10 cellular contexts compared by ENCODE assay signal in the genomic region with DNA sequence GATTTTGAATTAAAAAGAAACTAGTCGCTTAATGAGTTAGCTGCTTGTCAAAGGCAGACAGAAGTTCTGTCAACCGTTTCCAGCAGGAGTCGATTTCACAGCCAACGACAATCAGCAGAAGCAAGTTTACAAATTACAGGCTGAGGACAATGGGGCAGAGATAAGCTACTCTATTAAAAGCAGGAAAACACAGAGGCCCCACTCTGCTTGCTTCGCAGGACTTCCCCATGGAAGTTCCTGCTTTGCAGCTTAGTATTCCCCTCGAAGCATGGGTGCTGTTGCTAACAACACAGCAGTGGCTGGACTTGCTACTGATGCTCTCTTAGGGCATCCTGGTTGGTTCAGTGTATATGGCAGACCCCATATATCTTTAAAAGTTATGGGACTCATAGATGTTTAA. TPM values are rescaled to one million over a fixed set of nuclear protein-coding genes. Genes with fewer than 3 reads are reported as not detected.
DNase-seq lines count a peak whose midpoint lies in the region; ATAC-seq and TF ChIP-seq lines count a peak whose summit lies in the region.
"Had no signal": no experiment of that assay in that cellular context is flagged by ENCODE, and none has a peak within 500 bp of the region (broad histone marks: within the 10 kb centered on the region; RNA-seq: fewer than 3 reads in every experiment).

No MANE protein-coding gene starts in this region.

- peak overlapping the region; percentile 33 for H2BK5ac ChIP-seq in trophoblast cell (ENCODE audit: low read depth, low read length, poor library complexity)

- DNase-seq in dermis blood vessel endothelial cell, result peak; percentile 79
- DNase-seq in trophoblast cell, result no peak
- DNase-seq in kidney tubule cell (ENCODE audit: low spot score), result no peak
- DNase-seq in WTC11 (ENCODE audit: low spot score), result no peak
- no peak for DNase-seq in caudate nucleus (lab: John Stamatoyannopoulos, UW)
- no peak for DNase-seq in posterior vena cava (ENCODE audit: low spot score)
- DNase-seq: activated naive CD4-positive, alpha-beta T cell treated with anti-CD3 and anti-CD28 coated beads, Interleukin-2, amount 10 ng/mL, durations not matched to agents 7 days and 5 days; testis had no signal

- CTCF ChIA-PET in WTC11 (lab: Charles Lee), result interaction anchor here (0.5 kb wide), 1 partner anchor 29 kb away, joined by 5 read pairs; no protein-coding TSS in a partner anchor

- peaks cover 2% of the 10 kb centered on the region for H3K79me1 ChIP-seq in trophoblast cell (ENCODE audit: low read length)

- H3K9me3 Mint-ChIP-seq in WTC11, result no peaks in the 10 kb centered on the region
- H3K9me3 Mint-ChIP-seq: activated naive CD4-positive, alpha-beta T cell treated with anti-CD3 and anti-CD28 coated beads, Interleukin-2, amount 10 ng/mL, durations not matched to agents 7 days and 5 days had no signal

- H3K27ac ChIP-seq in trophoblast cell (ENCODE audit: low read depth, low read length), result no peak overlapping the region
- H3K27ac ChIP-seq in caudate nucleus (ENCODE audit: low read depth, low read length), result no peak overlapping the region
- H3K27ac ChIP-seq: testis had no signal

- no peak overlapping the region for H2AFZ ChIP-seq in trophoblast cell (ENCODE audit: insufficient read depth, low read length, poor library complexity)

- peaks cover 9% of the 10 kb centered on the region for H3K4me1 Mint-ChIP-seq in WTC11

- H3K27ac Mint-ChIP-seq in WTC11, result no peak overlapping the region
- H3K27ac Mint-ChIP-seq: activated naive CD4-positive, alpha-beta T cell treated with anti-CD3 and anti-CD28 coated beads, Interleukin-2, amount 10 ng/mL, durations not matched to agents 7 days and 5 days had no signal

- no peak overlapping the region for H3K4me2 ChIP-seq in trophoblast cell (ENCODE audit: low read length)

- no peak overlapping the region for H4K91ac ChIP-seq in trophoblast cell (ENCODE audit: low read depth, low read length)

- H3K18ac ChIP-seq in trophoblast cell (ENCODE audit: low read length), result no peak overlapping the region

- H3K27me3 ChIP-seq in trophoblast cell (ENCODE audit: insufficient read depth, low read length), result no peaks in the 10 kb centered on the region
- H3K27me3 ChIP-seq: testis had no signal

- H3K23ac ChIP-seq in trophoblast cell (ENCODE audit: low read length), result no peak overlapping the region

- no peaks in the 10 kb centered on the region for H3K27me3 Mint-ChIP-seq in WTC11 (ENCODE audit: low read depth)
- H3K27me3 Mint-ChIP-seq: activated naive CD4-positive, alpha-beta T cell treated with anti-CD3 and anti-CD28 coated beads, Interleukin-2, amount 10 ng/mL, durations not matched to agents 7 days and 5 days had no signal

- H3K9me3 ChIP-seq in trophoblast cell (ENCODE audit: insufficient read depth, low read depth, low read length), result no peaks in the 10 kb centered on the region
- H3K9me3 ChIP-seq: testis had no signal

- no peaks in the 10 kb centered on the region for H3K36me3 ChIP-seq in trophoblast cell (ENCODE audit: control insufficient read depth in 1 of 2, insufficient read depth in 2 of 2, low read length in 2 of 2)

- intact Hi-C loops in posterior vena cava (cut with DNase I), result no loop called here

- H2BK120ac ChIP-seq in trophoblast cell (ENCODE audit: insufficient read depth, low read length, poor library complexity), result peak overlapping the region; percentile 48

- no peak overlapping the region for H3K9ac ChIP-seq in trophoblast cell (ENCODE audit: low read length)

- no peak overlapping the region for H4K8ac ChIP-seq in trophoblast cell (ENCODE audit: low read depth, low read length)

- H3K4me1 ChIP-seq in trophoblast cell (ENCODE audit: control insufficient read depth in 1 of 2, insufficient read depth in 2 of 2, low read length in 2 of 2), result peaks cover 3% of the 10 kb centered on the region in 2 experiments
- H3K4me1 ChIP-seq: testis had no signal

- no peak overlapping the region for H3K4me3 ChIP-seq in trophoblast cell (ENCODE audit: low read depth, low read length)
- H3K4me3 ChIP-seq: testis had no signal

- peak overlapping the region; percentile 84 for H2BK12ac ChIP-seq in trophoblast cell (ENCODE audit: low read length)

- peak; percentile 45 for ATAC-seq in GM18907 (IDR thresholded peaks at IDR 0.05; ENCODE audit: unreplicated experiment)
- ATAC-seq in HG02973 (IDR thresholded peaks at IDR 0.05; ENCODE audit: unreplicated experiment), result peak; percentile 71
- ATAC-seq in WTC11, result no peak

- H2AK5ac ChIP-seq in trophoblast cell (ENCODE audit: low read length), result no peak overlapping the region

- POLR2A ChIA-PET in WTC11 (lab: Charles Lee), result no interaction called here

- WGBS in trophoblast cell (ENCODE audit: extremely low coverage, insufficient coverage, insufficient read length), result no CpG with 5 or more reads among the region's 6 CpGs

- no peak overlapping the region for H3K4me3 Mint-ChIP-seq in WTC11
- H3K4me3 Mint-ChIP-seq: activated naive CD4-positive, alpha-beta T cell treated with anti-CD3 and anti-CD28 coated beads, Interleukin-2, amount 10 ng/mL, durations not matched to agents 7 days and 5 days had no signal

- no peak overlapping the region for H3K14ac ChIP-seq in trophoblast cell (ENCODE audit: low read length)

- no peaks in the 10 kb centered on the region for H3K36me3 Mint-ChIP-seq in WTC11
- H3K36me3 Mint-ChIP-seq: activated naive CD4-positive, alpha-beta T cell treated with anti-CD3 and anti-CD28 coated beads, Interleukin-2, amount 10 ng/mL, durations not matched to agents 7 days and 5 days had no signal

- no peaks in the 10 kb centered on the region for H3K79me2 ChIP-seq in trophoblast cell (ENCODE audit: control insufficient read depth, insufficient read depth, low read length, poor library complexity)

- no peak for TF ChIP-seq CTCF in WTC11 (IDR thresholded peaks at IDR 0.05)

- no peak overlapping the region for H3K4ac ChIP-seq in trophoblast cell (ENCODE audit: low read depth, low read length)

- H4K12ac ChIP-seq in trophoblast cell (ENCODE audit: low read depth, low read length), result no peak overlapping the region

TF ChIP-seq in WTC11, 78 proteins besides CTCF, POLR2A, EP300 and RAD21 (continues in another document):
- TF ChIP-seq, protein P1, sequence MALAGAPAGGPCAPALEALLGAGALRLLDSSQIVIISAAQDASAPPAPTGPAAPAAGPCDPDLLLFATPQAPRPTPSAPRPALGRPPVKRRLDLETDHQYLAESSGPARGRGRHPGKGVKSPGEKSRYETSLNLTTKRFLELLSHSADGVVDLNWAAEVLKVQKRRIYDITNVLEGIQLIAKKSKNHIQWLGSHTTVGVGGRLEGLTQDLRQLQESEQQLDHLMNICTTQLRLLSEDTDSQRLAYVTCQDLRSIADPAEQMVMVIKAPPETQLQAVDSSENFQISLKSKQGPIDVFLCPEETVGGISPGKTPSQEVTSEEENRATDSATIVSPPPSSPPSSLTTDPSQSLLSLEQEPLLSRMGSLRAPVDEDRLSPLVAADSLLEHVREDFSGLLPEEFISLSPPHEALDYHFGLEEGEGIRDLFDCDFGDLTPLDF (CRISPR knock-in tag; IDR thresholded peaks at IDR 0.05), result no peak
- no peak for TF ChIP-seq MXD4 (CRISPR knock-in tag; IDR thresholded peaks at IDR 0.05; ENCODE audit: borderline replicate concordance)
- TF ChIP-seq ZNF423 (CRISPR knock-in tag; IDR thresholded peaks at IDR 0.05), result no peak
- no peak for TF ChIP-seq ATF6 (CRISPR knock-in tag; IDR thresholded peaks at IDR 0.05)
- no peak for TF ChIP-seq RELA (CRISPR knock-in tag; IDR thresholded peaks at IDR 0.05; ENCODE audit: borderline replicate concordance)

RNA-seq across cellular contexts. Expression of gene KLF6, which starts 50.8 kb away (rescaled TPM):
- total RNA-seq in dermis blood vessel endothelial cell (101 and 205 TPM in 2 replicates), WTC11 (2021) (25.4 to 27.9 TPM (median 27.3 TPM) in 3 replicates), posterior vena cava (100 to 1,000 TPM; 183 to 493 TPM)
- polyA plus RNA-seq in trophoblast cell (2013), result 113 TPM in 2 replicates
